ENCODE assay signal across 8 cellular contexts in the genomic region with DNA sequence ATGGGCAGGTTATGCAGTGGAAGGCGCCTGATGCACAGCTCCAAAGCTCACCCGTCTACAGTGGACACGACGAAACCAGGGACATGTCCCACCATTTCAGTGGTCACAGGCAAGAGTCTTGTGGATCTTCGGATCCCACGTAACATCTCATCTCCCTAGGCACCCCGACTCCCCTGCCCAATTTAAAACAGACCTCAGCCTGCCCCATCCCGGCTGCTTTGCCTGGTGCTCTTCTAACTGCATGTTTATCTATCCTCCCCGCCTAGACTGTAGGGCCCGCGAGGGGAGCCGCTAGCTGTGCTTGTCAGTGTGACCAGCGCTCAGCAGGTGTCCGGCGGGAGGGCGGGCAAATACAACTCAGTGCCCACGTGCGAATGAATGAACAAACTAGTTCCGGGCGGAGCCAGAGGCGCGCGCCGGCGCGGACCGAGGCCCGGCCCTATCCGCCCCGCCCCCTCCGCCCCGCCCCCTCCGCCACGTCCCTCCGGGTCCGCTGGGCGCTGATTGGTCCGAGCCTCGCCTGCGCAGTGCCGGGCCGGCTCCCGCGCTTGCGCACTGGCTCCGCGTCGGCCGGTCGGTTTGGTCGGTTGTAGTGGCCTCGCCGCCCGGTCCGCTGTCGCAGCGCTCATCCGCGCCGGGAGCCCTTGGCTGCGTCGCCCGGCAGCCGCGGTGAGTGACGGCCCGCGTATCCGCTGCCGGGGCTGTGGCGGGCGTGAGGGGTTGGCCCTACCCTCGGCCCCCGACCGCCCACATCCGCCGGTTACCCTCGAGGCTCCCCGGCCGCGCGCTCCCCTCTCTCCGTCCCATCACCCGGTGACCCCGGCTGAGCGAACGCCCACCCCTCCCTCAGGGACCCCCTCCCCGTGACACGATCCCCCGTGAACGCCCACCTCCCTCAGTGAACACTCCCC.
DNase-seq lines count a peak whose midpoint lies in the region; ATAC-seq lines count a peak whose summit lies in the region.

No MANE protein-coding gene starts in this region.

- peak; percentile 97 for DNase-seq in COLO829 (ENCODE audit: low spot score)
- DNase-seq in HT-29 (ENCODE audit: low spot score), result peak; percentile 89
- DNase-seq in NK-92 (lab: John Stamatoyannopoulos, UW; ENCODE audit: unreplicated experiment), result peak; percentile 43
- peak; percentile 94 for DNase-seq in activated CD8-positive, alpha-beta memory T cell treated with anti-CD3 and anti-CD28 coated beads for 24 hours
- peak; percentile 79 to 86 (median 79) for DNase-seq in effector memory CD8-positive, alpha-beta T cell
- DNase-seq in memory B cell (ENCODE audit: low spot score in 2 of 2), result peak; percentile 82 to 86
- peak; percentile 77 to 84 (median 83) for DNase-seq in stimulated activated CD4-positive, alpha-beta T cell treated with anti-CD3 and anti-CD28 coated beads, TNF-alpha, amount 100 ng/mL, for 48 hours (ENCODE audit: low read depth in 3 of 3)

- H3K36me3 Mint-ChIP-seq in effector memory CD8-positive, alpha-beta T cell (ENCODE audit: insufficient read depth), result peaks cover 10% of the 10 kb centered on the region
- H3K36me3 Mint-ChIP-seq in memory B cell, result peaks cover 3% of the 10 kb centered on the region

- H3K27me3 Mint-ChIP-seq in effector memory CD8-positive, alpha-beta T cell, result no peaks in the 10 kb centered on the region
- no peaks in the 10 kb centered on the region for H3K27me3 Mint-ChIP-seq in memory B cell

- peaks cover 21 to 22% of the 10 kb centered on the region in 2 donors for H3K4me1 Mint-ChIP-seq in effector memory CD8-positive, alpha-beta T cell (ENCODE audit: low read depth in 2 of 2)
- H3K4me1 Mint-ChIP-seq in memory B cell, result peaks cover 22% of the 10 kb centered on the region

- ATAC-seq in GM21360 (IDR thresholded peaks at IDR 0.05; ENCODE audit: unreplicated experiment), result peak; percentile 79
- peak; percentile 86 for ATAC-seq in effector memory CD8-positive, alpha-beta T cell (replicated peaks)
- peak; percentile 89 for ATAC-seq in memory B cell (ENCODE audit: low read depth)

- H3K27ac Mint-ChIP-seq in effector memory CD8-positive, alpha-beta T cell, result peak overlapping the region in 1 of 2 donors; percentile 94
- H3K27ac Mint-ChIP-seq in memory B cell, result peak overlapping the region; percentile 96

- H3K9me3 Mint-ChIP-seq in effector memory CD8-positive, alpha-beta T cell, result no peaks in the 10 kb centered on the region
- H3K9me3 Mint-ChIP-seq in memory B cell, result no peaks in the 10 kb centered on the region

- H3K4me3 Mint-ChIP-seq in effector memory CD8-positive, alpha-beta T cell, result peak overlapping the region; percentile 91 to 97
- H3K4me3 Mint-ChIP-seq in memory B cell, result peak overlapping the region; percentile 95

Comparison
In these comparisons a context has a peak if more than half of its experiments do, and no peak if none do; other contexts are left out.
1. Peak in every context shown above with its lines: DNase-seq and ATAC-seq.
2. DNase-seq: peak in every context shown above with its lines; median percentile 97 in COLO829; 94 in activated CD8-positive, alpha-beta memory T cell treated with anti-CD3 and anti-CD28 coated beads for 24 hours; 89 in HT-29; 84 in memory B cell; 83 in stimulated activated CD4-positive, alpha-beta T cell treated with anti-CD3 and anti-CD28 coated beads, TNF-alpha, amount 100 ng/mL, for 48 hours; 79 in effector memory CD8-positive, alpha-beta T cell; 43 in NK-92.